In genomic region chr1:212607206-212607923, GRCh38 we compare ENCODE assay signal across 1 cellular context.
TF ChIP-seq lines count a peak whose summit lies in the region.

No MANE protein-coding gene starts in this region.

TF ChIP-seq in HCT116, 20 proteins besides CTCF, POLR2A, EP300 and RAD21:
- TF ChIP-seq SIN3A (IDR thresholded peaks at IDR 0.05; ENCODE audit: low read depth): no peak
- TF ChIP-seq, protein P1, sequence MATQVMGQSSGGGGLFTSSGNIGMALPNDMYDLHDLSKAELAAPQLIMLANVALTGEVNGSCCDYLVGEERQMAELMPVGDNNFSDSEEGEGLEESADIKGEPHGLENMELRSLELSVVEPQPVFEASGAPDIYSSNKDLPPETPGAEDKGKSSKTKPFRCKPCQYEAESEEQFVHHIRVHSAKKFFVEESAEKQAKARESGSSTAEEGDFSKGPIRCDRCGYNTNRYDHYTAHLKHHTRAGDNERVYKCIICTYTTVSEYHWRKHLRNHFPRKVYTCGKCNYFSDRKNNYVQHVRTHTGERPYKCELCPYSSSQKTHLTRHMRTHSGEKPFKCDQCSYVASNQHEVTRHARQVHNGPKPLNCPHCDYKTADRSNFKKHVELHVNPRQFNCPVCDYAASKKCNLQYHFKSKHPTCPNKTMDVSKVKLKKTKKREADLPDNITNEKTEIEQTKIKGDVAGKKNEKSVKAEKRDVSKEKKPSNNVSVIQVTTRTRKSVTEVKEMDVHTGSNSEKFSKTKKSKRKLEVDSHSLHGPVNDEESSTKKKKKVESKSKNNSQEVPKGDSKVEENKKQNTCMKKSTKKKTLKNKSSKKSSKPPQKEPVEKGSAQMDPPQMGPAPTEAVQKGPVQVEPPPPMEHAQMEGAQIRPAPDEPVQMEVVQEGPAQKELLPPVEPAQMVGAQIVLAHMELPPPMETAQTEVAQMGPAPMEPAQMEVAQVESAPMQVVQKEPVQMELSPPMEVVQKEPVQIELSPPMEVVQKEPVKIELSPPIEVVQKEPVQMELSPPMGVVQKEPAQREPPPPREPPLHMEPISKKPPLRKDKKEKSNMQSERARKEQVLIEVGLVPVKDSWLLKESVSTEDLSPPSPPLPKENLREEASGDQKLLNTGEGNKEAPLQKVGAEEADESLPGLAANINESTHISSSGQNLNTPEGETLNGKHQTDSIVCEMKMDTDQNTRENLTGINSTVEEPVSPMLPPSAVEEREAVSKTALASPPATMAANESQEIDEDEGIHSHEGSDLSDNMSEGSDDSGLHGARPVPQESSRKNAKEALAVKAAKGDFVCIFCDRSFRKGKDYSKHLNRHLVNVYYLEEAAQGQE (IDR thresholded peaks at IDR 0.05; ENCODE audit: low read depth): no peak
